ENCODE assay signal across 8 cellular contexts in genomic region chr7:35801392-35802101, GRCh38. TPM values are rescaled to one million over a fixed set of nuclear protein-coding genes. Genes with fewer than 3 reads are reported as not detected.
DNase-seq lines count a peak whose midpoint lies in the region; ATAC-seq and TF ChIP-seq lines count a peak whose summit lies in the region.

No MANE protein-coding gene starts in this region.

- H3K36me3 Mint-ChIP-seq in activated T-helper 17 cell treated with anti-CD3 and anti-CD28 coated beads, Interleukin-2, amount 50 U/mL, for 72 hours (ENCODE audit: low read depth): peaks cover 42% of the 10 kb centered on the region
- peaks cover 26% of the 10 kb centered on the region for H3K36me3 Mint-ChIP-seq in nephron progenitor cell (ENCODE audit: low read depth)

- DNase-seq in DMS153 treated with DMSO at 0.1 percent for 48 hours (lab: John Stamatoyannopoulos, UW; ENCODE audit: unreplicated experiment) (peak; percentile 48), HuH-7 (ENCODE audit: low spot score) (peak; percentile 44), RPMI7951 (ENCODE audit: low read depth) (peak; percentile 76), fibroblast of pulmonary artery (ENCODE audit: low read depth) (peak; percentile 77), nephron progenitor cell (peak; percentile 74)
- peak; percentile 79 to 83 for DNase-seq in stimulated activated naive CD8-positive, alpha-beta T cell treated with anti-CD3 and anti-CD28 coated beads, Interleukin-15, amount 100 ng/mL, for 72 hours

- TF ChIP-seq CTCF in fibroblast of pulmonary artery (IDR thresholded peaks at IDR 0.05; ENCODE audit: low read length, missing control alignments) (peak; percentile 66), nephron progenitor cell (IDR thresholded peaks at IDR 0.05) (peak; percentile 62)

- H3K27me3 Mint-ChIP-seq in activated T-helper 17 cell treated with anti-CD3 and anti-CD28 coated beads, Interleukin-2, amount 50 U/mL, for 72 hours: no peaks in the 10 kb centered on the region
- H3K27me3 Mint-ChIP-seq in nephron progenitor cell (ENCODE audit: low read depth, poor library complexity): no peaks in the 10 kb centered on the region
- H3K27me3 Mint-ChIP-seq in stimulated activated naive CD8-positive, alpha-beta T cell treated with anti-CD3 and anti-CD28 coated beads, Interleukin-15, amount 100 ng/mL, for 72 hours: no peaks in the 10 kb centered on the region

- H3K27ac Mint-ChIP-seq in activated T-helper 17 cell treated with anti-CD3 and anti-CD28 coated beads, Interleukin-2, amount 50 U/mL, for 72 hours: peak overlapping the region; percentile 89
- H3K27ac Mint-ChIP-seq in nephron progenitor cell: peak overlapping the region; percentile 96
- H3K27ac Mint-ChIP-seq in stimulated activated naive CD8-positive, alpha-beta T cell treated with anti-CD3 and anti-CD28 coated beads, Interleukin-15, amount 100 ng/mL, for 72 hours: peak overlapping the region; percentile 99

- peak overlapping the region; percentile 80 for H3K4me3 ChIP-seq in fibroblast of pulmonary artery (replicated peaks; ENCODE audit: low read depth, low read length)

- peak overlapping the region; percentile 95 for H3K4me3 Mint-ChIP-seq in activated T-helper 17 cell treated with anti-CD3 and anti-CD28 coated beads, Interleukin-2, amount 50 U/mL, for 72 hours
- peak overlapping the region; percentile 98 for H3K4me3 Mint-ChIP-seq in nephron progenitor cell
- H3K4me3 Mint-ChIP-seq in stimulated activated naive CD8-positive, alpha-beta T cell treated with anti-CD3 and anti-CD28 coated beads, Interleukin-15, amount 100 ng/mL, for 72 hours: peak overlapping the region; percentile 96 to 100

- peaks cover 33% of the 10 kb centered on the region for H3K4me1 Mint-ChIP-seq in activated T-helper 17 cell treated with anti-CD3 and anti-CD28 coated beads, Interleukin-2, amount 50 U/mL, for 72 hours
- H3K4me1 Mint-ChIP-seq in nephron progenitor cell: peaks cover 47% of the 10 kb centered on the region
- H3K4me1 Mint-ChIP-seq in stimulated activated naive CD8-positive, alpha-beta T cell treated with anti-CD3 and anti-CD28 coated beads, Interleukin-15, amount 100 ng/mL, for 72 hours: peaks cover 54% of the 10 kb centered on the region

- no peaks in the 10 kb centered on the region for H3K9me3 Mint-ChIP-seq in activated T-helper 17 cell treated with anti-CD3 and anti-CD28 coated beads, Interleukin-2, amount 50 U/mL, for 72 hours
- peaks cover 8% of the 10 kb centered on the region for H3K9me3 Mint-ChIP-seq in nephron progenitor cell
- no peaks in the 10 kb centered on the region for H3K9me3 Mint-ChIP-seq in stimulated activated naive CD8-positive, alpha-beta T cell treated with anti-CD3 and anti-CD28 coated beads, Interleukin-15, amount 100 ng/mL, for 72 hours

- peak; percentile 31 for ATAC-seq in GM21515 (IDR thresholded peaks at IDR 0.05; ENCODE audit: unreplicated experiment)
- peak; percentile 38 for ATAC-seq in activated T-helper 17 cell treated with anti-CD3 and anti-CD28 coated beads, Interleukin-2, amount 50 U/mL, for 72 hours (replicated peaks)
- ATAC-seq in stimulated activated naive CD8-positive, alpha-beta T cell treated with anti-CD3 and anti-CD28 coated beads, Interleukin-15, amount 100 ng/mL, for 72 hours: peak; percentile 67

RNA-seq across cellular contexts. Expression of gene SEPTIN7, which starts 0.7 kb away (rescaled TPM):
- 485 and 650 TPM in 2 replicates for total RNA-seq in RPMI7951 (2014; rRNA removed; shearing (Covaris generic))
- total RNA-seq in activated T-helper 17 cell treated with anti-CD3 and anti-CD28 coated beads, Interleukin-2, amount 50 U/mL, for 72 hours: 100 to 1,000 TPM; 220 to 231 TPM

Comparison
In these comparisons a context has a peak if more than half of its experiments do, and no peak if none do; other contexts are left out.
1. Peak in every context shown above with its lines: DNase-seq, ATAC-seq and H3K4me3 ChIP-seq.